Comparison of ENCODE assay signal across 25 cellular contexts in the genomic region with DNA sequence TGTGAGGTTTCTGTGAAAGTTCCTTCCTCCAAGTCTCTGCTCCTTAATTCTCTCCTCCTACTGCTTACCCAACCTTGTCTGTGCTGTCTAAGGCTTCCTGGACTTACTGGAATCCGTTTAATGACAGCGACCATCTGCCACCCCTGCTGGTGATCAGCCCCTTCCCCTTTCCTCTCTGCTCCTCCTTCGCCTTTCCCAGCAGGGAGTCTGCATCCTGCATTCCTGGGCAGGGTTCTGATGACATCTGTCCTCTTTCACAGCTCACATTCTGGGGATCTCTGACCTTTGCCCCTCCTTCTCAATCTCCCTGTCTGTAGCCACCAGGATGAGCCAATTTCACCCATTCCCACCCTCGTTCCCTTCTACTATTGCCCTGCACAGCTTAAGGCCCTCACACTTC.
DNase-seq lines count a peak whose midpoint lies in the region; ATAC-seq and TF ChIP-seq lines count a peak whose summit lies in the region.
"Had no signal": no experiment of that assay in that cellular context is flagged by ENCODE, and none has a peak within 500 bp of the region (broad histone marks: within the 10 kb centered on the region; RNA-seq: fewer than 3 reads in every experiment).

No MANE protein-coding gene starts in this region.

- POLR2A ChIA-PET in PC-3 (lab: Charles Lee; ENCODE audit: unreplicated experiment) = no interaction called here

- H3K18ac ChIP-seq in H9 (ENCODE audit: insufficient read length, low read depth, low read length) = peak overlapping the region; percentile 46

- H3K23ac ChIP-seq in H9 (ENCODE audit: insufficient read length, low read depth, low read length) = no peak overlapping the region

- H3K14ac ChIP-seq in H9 (ENCODE audit: insufficient read depth, low read length) = no peak overlapping the region; the same call in 1 of the 2 replicates

- H3K36me3 ChIP-seq in iPS-20b (ENCODE audit: insufficient read depth, low read depth, low read length) = peaks cover 6% of the 10 kb centered on the region; the same call in 1 of the 2 replicates
- peaks cover 4% of the 10 kb centered on the region for H3K36me3 ChIP-seq in PC-3 (ENCODE audit: low read depth, low read length)
- H3K36me3 ChIP-seq: neutrophil had no signal

- H2BK120ac ChIP-seq in H9 (ENCODE audit: low read depth, low read length, poor library complexity, severe bottlenecking) = no peak overlapping the region

- no peak for TF ChIP-seq CTCF in H9 (conservative IDR thresholded peaks at IDR 0.05)
- no peak for TF ChIP-seq CTCF in PC-3 (conservative IDR thresholded peaks at IDR 0.05; ENCODE audit: low read depth, low read length)

- H3K27ac Mint-ChIP-seq in H9 = peak overlapping the region in 1 of 3 experiments; percentile 41; a peak in 1 of 7 replicates
- H3K27ac Mint-ChIP-seq: activated CD4-positive, alpha-beta T cell treated with anti-CD3 and anti-CD28 coated beads, Interleukin-2, amount 10 ng/mL, durations not matched to agents 7 days and 5 days; CD8-positive, alpha-beta T cell; T-cell had no signal

- no peak overlapping the region for H4K5ac ChIP-seq in H9 (ENCODE audit: insufficient read length, low read depth, low read length)

- H3K36me3 Mint-ChIP-seq in H9 (ENCODE audit: insufficient read depth in 1 of 3, low read depth in 3 of 3) = peaks cover 0 to 7% (median 0%) of the 10 kb centered on the region in 3 experiments; a peak in 2 of 7 replicates
- H3K36me3 Mint-ChIP-seq: CD8-positive, alpha-beta T cell; T-cell had no signal

- H3K27ac ChIP-seq in H9 (ENCODE audit: insufficient read length, low read depth, low read length) (no peak overlapping the region), iPS-20b (ENCODE audit: low read length) (no peak overlapping the region), PC-3 (ENCODE audit: low read length) (no peak overlapping the region)
- H3K27ac ChIP-seq: epithelial cell of prostate, foreskin keratinocyte, neutrophil had no signal

- H2AK5ac ChIP-seq in H9 (ENCODE audit: insufficient read length, low read length) = no peak overlapping the region

- intact Hi-C loops in PC-3 (cut with micrococcal nuclease) = no loop called here

- H3K4ac ChIP-seq in H9 (ENCODE audit: low read depth, low read length) = no peak overlapping the region

- no peak overlapping the region for H2BK15ac ChIP-seq in H9 (ENCODE audit: low read depth, low read length)

- no peak overlapping the region for H2AFZ ChIP-seq in H9 (ENCODE audit: low read length)
- no peak overlapping the region for H2AFZ ChIP-seq in PC-3 (ENCODE audit: low read length)

- H3K4me2 ChIP-seq in H9 (ENCODE audit: insufficient read depth, insufficient read length, low read length) (no peak overlapping the region), PC-3 (ENCODE audit: low read length) (no peak overlapping the region)

- no peak for ATAC-seq in GM18520 (IDR thresholded peaks at IDR 0.05; ENCODE audit: unreplicated experiment)
- ATAC-seq in PC-3 = no peak
- ATAC-seq: CD8-positive, alpha-beta T cell; foreskin keratinocyte; HCT116; T-cell had no signal

- H4K20me1 ChIP-seq in H9 (ENCODE audit: control insufficient read depth, insufficient read depth, insufficient read length) (no peaks in the 10 kb centered on the region), PC-3 (ENCODE audit: low read length) (no peaks in the 10 kb centered on the region)

- peaks cover 2% of the 10 kb centered on the region for H3K79me1 ChIP-seq in H9 (ENCODE audit: insufficient read depth, low read depth, low read length, poor library complexity, severe bottlenecking)

- DNase-seq in H9 (peak; percentile 67), UCSD-AML1 (lab: John Stamatoyannopoulos, UW; ENCODE audit: unreplicated experiment) (peak; percentile 22), retina (peak; percentile 56), NCI-H226 (no peak), PC-3 (no peak), NCI-H187 treated with DMSO at 0.1 percent for 48 hours (lab: John Stamatoyannopoulos, UW) (no peak)
- DNase-seq: activated CD4-positive, alpha-beta T cell treated with anti-CD3 and anti-CD28 coated beads, Interleukin-2, amount 10 ng/mL, durations not matched to agents 7 days and 5 days; activated effector memory CD4-positive, alpha-beta T cell treated with anti-CD3 and anti-CD28 coated beads, Interleukin-2, amount 50 U/mL, for 16 hours; CD8-positive, alpha-beta T cell; dermis blood vessel endothelial cell; DMS79 treated with DMSO at 0.1 percent for 48 hours; foreskin keratinocyte; hypothalamus; NCI-H1105; NCI-H2171; NCI-H748 treated with DMSO at 0.1 percent for 48 hours; OCI-M1; SHP77; stimulated activated CD4-positive, alpha-beta T cell treated with anti-CD3 and anti-CD28 coated beads, Interleukin-4, amount 100 ng/mL, for 4 hours; T-cell had no signal

- no peaks in the 10 kb centered on the region for H3F3A ChIP-seq in PC-3 (ENCODE audit: low read length, unreplicated experiment)

- H3K79me2 ChIP-seq in H9 (ENCODE audit: insufficient read depth, low read length) (no peaks in the 10 kb centered on the region; the same call in 1 of the 2 replicates), PC-3 (ENCODE audit: low read length) (peaks cover 5% of the 10 kb centered on the region)

- H3K9ac ChIP-seq in H9 (ENCODE audit: extremely low read depth, insufficient read length, low read length) (no peak overlapping the region), iPS-20b (ENCODE audit: low read depth, low read length) (no peak overlapping the region), PC-3 (ENCODE audit: low read length) (no peak overlapping the region)

- H3K4me3 ChIP-seq in iPS-20b (ENCODE audit: low read length) (0 out of 2 replicates have a peak overlapping the region, but pooled peaks have one; percentile 29), PC-3 (ENCODE audit: low read length) (no peak overlapping the region)

- H4K8ac ChIP-seq in H9 (replicated peaks; ENCODE audit: insufficient read length, low read depth, low read length) = no peak overlapping the region

- H3K4me1 Mint-ChIP-seq in H9 = peaks cover 45 to 47% of the 10 kb centered on the region in 2 experiments
- H3K4me1 Mint-ChIP-seq: T-cell had no signal

- H2BK12ac ChIP-seq in H9 (ENCODE audit: insufficient read length, low read depth, low read length) = no peak overlapping the region

- no CpG with 5 or more reads among the region's 4 CpGs for WGBS in H9 (ENCODE audit: extremely low coverage, insufficient read length, low lambda C conversion rate)

- BruUV-seq in PC-3 (replicated peaks; lab: Mats Ljungman, UMichigan) = no TSS peak

- H3K27me3 Mint-ChIP-seq in H9 (ENCODE audit: low read depth) = no peaks in the 10 kb centered on the region

- CTCF ChIA-PET in PC-3 (lab: Charles Lee) = no interaction called here

- no peak overlapping the region for H3K4me3 Mint-ChIP-seq in H9
- H3K4me3 Mint-ChIP-seq: activated CD4-positive, alpha-beta T cell treated with anti-CD3 and anti-CD28 coated beads, Interleukin-2, amount 10 ng/mL, durations not matched to agents 7 days and 5 days; CD8-positive, alpha-beta T cell; T-cell had no signal

- no peaks in the 10 kb centered on the region for H3K23me2 ChIP-seq in H9 (ENCODE audit: insufficient read length, low read depth, low read length, poor library complexity, severe bottlenecking)

- no peak overlapping the region for H3T11ph ChIP-seq in H9 (ENCODE audit: low read length)

- no peaks in the 10 kb centered on the region for H3K9me2 ChIP-seq in PC-3 (replicated peaks; ENCODE audit: low read length)

- H4K91ac ChIP-seq in H9 (ENCODE audit: insufficient read length, low read depth, low read length) = no peak overlapping the region

- H3K4me1 ChIP-seq in H9 (ENCODE audit: insufficient read depth, low read length) (peaks cover 16% of the 10 kb centered on the region), iPS-20b (ENCODE audit: insufficient read depth, low read length) (peaks cover 17% of the 10 kb centered on the region), PC-3 (ENCODE audit: insufficient read depth, low read length) (no peaks in the 10 kb centered on the region)
- H3K4me1 ChIP-seq: foreskin keratinocyte had no signal

- H3K9me3 Mint-ChIP-seq in H9 = no peaks in the 10 kb centered on the region
- H3K9me3 Mint-ChIP-seq: activated CD4-positive, alpha-beta T cell treated with anti-CD3 and anti-CD28 coated beads, Interleukin-2, amount 10 ng/mL, durations not matched to agents 7 days and 5 days; CD8-positive, alpha-beta T cell; T-cell had no signal

- H3K56ac ChIP-seq in H9 (ENCODE audit: insufficient read length, low read depth, low read length) = no peak overlapping the region

- H2BK20ac ChIP-seq in H9 (ENCODE audit: low read depth, low read length, poor library complexity, severe bottlenecking) = no peak overlapping the region

- no peaks in the 10 kb centered on the region for H3K27me3 ChIP-seq in H9 (ENCODE audit: insufficient read depth, low read length)
- no peaks in the 10 kb centered on the region for H3K27me3 ChIP-seq in iPS-20b (ENCODE audit: insufficient read depth, low read length)
- no peaks in the 10 kb centered on the region for H3K27me3 ChIP-seq in PC-3 (ENCODE audit: low read length)
- H3K27me3 ChIP-seq: foreskin keratinocyte, neutrophil had no signal

- H3K9me3 ChIP-seq in H9 (ENCODE audit: control insufficient read depth, low read depth, low read length) (no peaks in the 10 kb centered on the region), iPS-20b (ENCODE audit: insufficient read depth, low read depth, low read length) (no peaks in the 10 kb centered on the region), PC-3 (ENCODE audit: low read length) (no peaks in the 10 kb centered on the region)
- H3K9me3 ChIP-seq: neutrophil had no signal

- H2BK5ac ChIP-seq in H9 (ENCODE audit: insufficient read length, low read length) = no peak overlapping the region

Comparison
In these comparisons a context has a peak if more than half of its experiments do, and no peak if none do; other contexts are left out.
1. DNase-seq: peak in H9 (single experiment), UCSD-AML1 (single experiment) and retina (single experiment); none in NCI-H226 (single experiment), PC-3 (single experiment) and NCI-H187 treated with DMSO at 0.1 percent for 48 hours (single experiment).